18 cellular contexts compared by ENCODE assay signal in the genomic region with DNA sequence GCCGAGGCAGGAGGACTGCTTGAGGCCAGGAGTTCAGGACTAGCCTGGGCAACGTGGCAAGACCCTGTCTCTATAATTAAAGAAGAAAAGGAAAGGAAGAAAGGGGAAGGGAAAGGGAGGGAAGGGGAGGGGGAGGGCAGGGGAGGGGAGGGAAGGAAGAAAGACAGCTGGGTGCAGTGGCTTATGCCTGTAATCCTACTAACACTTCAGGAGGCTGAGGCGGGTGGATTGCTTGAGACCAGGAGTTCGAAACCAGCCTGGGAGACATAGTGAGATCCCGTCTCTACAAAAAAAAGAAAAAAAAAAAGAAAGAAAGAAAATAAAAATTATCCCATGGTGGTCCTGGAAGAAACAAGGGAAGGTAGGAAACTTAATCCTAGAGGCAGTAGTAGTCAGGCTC. TPM values are rescaled to one million over a fixed set of nuclear protein-coding genes. Genes with fewer than 3 reads are reported as not detected.
DNase-seq lines count a peak whose midpoint lies in the region; TF ChIP-seq lines count a peak whose summit lies in the region.
"Had no signal": no experiment of that assay in that cellular context is flagged by ENCODE, and none has a peak within 500 bp of the region (broad histone marks: within the 10 kb centered on the region; RNA-seq: fewer than 3 reads in every experiment).

No MANE protein-coding gene starts in this region.

- intact Hi-C loops in OCI-LY7 (cut with micrococcal nuclease; ENCODE audit: unreplicated experiment) (no loop called here), ascending aorta (cut with DNase I) (no loop called here), posterior vena cava (cut with DNase I) (no loop called here)

- H2AFZ ChIP-seq in OCI-LY7 (ENCODE audit: low read length), result no peak overlapping the region

- no peak overlapping the region for H3K4me3 Mint-ChIP-seq in activated CD4-positive, alpha-beta T cell treated with anti-CD3 and anti-CD28 coated beads, Interleukin-2, amount 10 ng/mL, durations not matched to agents 7 days and 5 days

- no peaks in the 10 kb centered on the region for H3K9me2 ChIP-seq in OCI-LY7 (ENCODE audit: insufficient read depth, low read length)

- POLR2A ChIA-PET in activated CD4-positive, alpha-beta T cell treated with anti-CD3 and anti-CD28 coated beads, Interleukin-2, amount 10 ng/mL, durations not matched to agents 7 days and 5 days (lab: Charles Lee), result no interaction called here
- POLR2A ChIA-PET in OCI-LY7 (lab: Charles Lee), result interaction anchor here (0.5 to 0.6 kb wide), 2 partner anchors 28 to 551 kb away, joined by 3 read pairs; no protein-coding TSS in a partner anchor

- peaks cover 98% of the 10 kb centered on the region for H3K4me1 ChIP-seq in OCI-LY7 (ENCODE audit: insufficient read depth, low read length, poor library complexity, severe bottlenecking)
- peaks cover 0 to 46% of the 10 kb centered on the region in 2 donors for H3K4me1 ChIP-seq in ascending aorta
- peaks cover 4% of the 10 kb centered on the region for H3K4me1 ChIP-seq in BE2C

- CTCF ChIA-PET in activated CD4-positive, alpha-beta T cell treated with anti-CD3 and anti-CD28 coated beads, Interleukin-2, amount 10 ng/mL, durations not matched to agents 7 days and 5 days (lab: Charles Lee), result interaction anchor here (1.2 to 1.3 kb wide), 2 partner anchors 14 to 56 kb away, joined by 6 read pairs; no protein-coding TSS in a partner anchor
- CTCF ChIA-PET in OCI-LY7 (lab: Charles Lee; ENCODE audit: unreplicated experiment), result no interaction called here

- no TSS peak for BruUV-seq in OCI-LY7 (replicated peaks; lab: Mats Ljungman, UMichigan)

- H3K36me3 Mint-ChIP-seq in activated CD4-positive, alpha-beta T cell treated with anti-CD3 and anti-CD28 coated beads, Interleukin-2, amount 10 ng/mL, durations not matched to agents 7 days and 5 days (ENCODE audit: low read depth), result peaks cover 61% of the 10 kb centered on the region

- H3K79me2 ChIP-seq in OCI-LY7 (ENCODE audit: insufficient read depth, low read depth, low read length), result peaks cover 75% of the 10 kb centered on the region

- no peak for TF ChIP-seq CTCF in OCI-LY7 (conservative IDR thresholded peaks at IDR 0.05; ENCODE audit: low read length)
- no peak for TF ChIP-seq CTCF in ascending aorta (IDR thresholded peaks at IDR 0.05)
- TF ChIP-seq CTCF in BE2C (IDR thresholded peaks at IDR 0.05; ENCODE audit: low read depth, low read length), result no peak

- H3K27ac ChIP-seq in OCI-LY7 (ENCODE audit: low read depth, low read length, poor library complexity, severe bottlenecking) (peak overlapping the region; percentile 39), ascending aorta (peak overlapping the region; percentile 34 to 62)
- H3K27ac ChIP-seq: HL-60, testis had no signal

- no peak for DNase-seq in activated CD4-positive, alpha-beta T cell treated with anti-CD3 and anti-CD28 coated beads, Interleukin-2, amount 10 ng/mL, durations not matched to agents 7 days and 5 days
- no peak for DNase-seq in activated CD4-positive, alpha-beta T cell treated with anti-CD3 and anti-CD28 coated beads for 48 hours
- no peak for DNase-seq in OCI-LY7 (ENCODE audit: low spot score)
- no peak for DNase-seq in ascending aorta (ENCODE audit: low spot score in 2 of 2)
- DNase-seq in posterior vena cava (ENCODE audit: low spot score), result peak; percentile 3
- DNase-seq in NCI-H1694 treated with DMSO at 0.1 percent for 48 hours (lab: John Stamatoyannopoulos, UW), result no peak
- no peak for DNase-seq in BE2C
- DNase-seq in D341Med (ENCODE audit: low spot score), result no peak
- DNase-seq: hypothalamus, left colon, NCI-H1436 treated with DMSO at 0.1 percent for 48 hours, NCI-H446, testis had no signal

- H3K27ac Mint-ChIP-seq in activated CD4-positive, alpha-beta T cell treated with anti-CD3 and anti-CD28 coated beads, Interleukin-2, amount 10 ng/mL, durations not matched to agents 7 days and 5 days, result peak overlapping the region; percentile 79

- no peaks in the 10 kb centered on the region for H3K9me3 ChIP-seq in OCI-LY7 (ENCODE audit: low read length)
- H3K9me3 ChIP-seq in ascending aorta, result no peaks in the 10 kb centered on the region
- H3K9me3 ChIP-seq in BE2C, result no peaks in the 10 kb centered on the region
- H3K9me3 ChIP-seq: testis had no signal

- H3K4me3 ChIP-seq in OCI-LY7 (ENCODE audit: low read depth, low read length, poor library complexity, severe bottlenecking) (no peak overlapping the region), ascending aorta (no peak overlapping the region), BE2C (ENCODE audit: low read depth, low read length) (no peak overlapping the region)
- H3K4me3 ChIP-seq: testis had no signal

- peaks cover 65% of the 10 kb centered on the region for H3K4me1 Mint-ChIP-seq in activated CD4-positive, alpha-beta T cell treated with anti-CD3 and anti-CD28 coated beads, Interleukin-2, amount 10 ng/mL, durations not matched to agents 7 days and 5 days

- no peak overlapping the region for H3K4me2 ChIP-seq in OCI-LY7 (ENCODE audit: low read length)

- H3K27me3 ChIP-seq in ascending aorta, result no peaks in the 10 kb centered on the region
- H3K27me3 ChIP-seq in BE2C, result no peaks in the 10 kb centered on the region
- H3K27me3 ChIP-seq: testis had no signal

- H3K36me3 ChIP-seq in OCI-LY7 (ENCODE audit: insufficient read depth, low read length) (peaks cover 57% of the 10 kb centered on the region), ascending aorta (peaks cover 9 to 50% of the 10 kb centered on the region in 2 donors), BE2C (peaks cover 7% of the 10 kb centered on the region)

- H3K27me3 Mint-ChIP-seq in activated CD4-positive, alpha-beta T cell treated with anti-CD3 and anti-CD28 coated beads, Interleukin-2, amount 10 ng/mL, durations not matched to agents 7 days and 5 days, result no peaks in the 10 kb centered on the region

- H3K9me3 Mint-ChIP-seq in activated CD4-positive, alpha-beta T cell treated with anti-CD3 and anti-CD28 coated beads, Interleukin-2, amount 10 ng/mL, durations not matched to agents 7 days and 5 days, result no peaks in the 10 kb centered on the region

- no peaks in the 10 kb centered on the region for H4K20me1 ChIP-seq in OCI-LY7 (ENCODE audit: insufficient read depth, low read length)

RNA-seq across cellular contexts. Expression of gene BCL2L1, which starts 33.5 kb away (rescaled TPM):
- total RNA-seq in activated CD4-positive, alpha-beta T cell treated with anti-CD3 and anti-CD28 coated beads, Interleukin-2, amount 10 ng/mL, durations not matched to agents 7 days and 5 days, result 10 to 100 TPM; 57.1 to 58.8 TPM
- 83.2 and 88.8 TPM in 2 replicates for total RNA-seq in OCI-LY7 (2014; rRNA removed; shearing (Covaris generic))
- total RNA-seq in OCI-LY7 (2022) (64.2 and 71.5 TPM in 2 replicates), ascending aorta (200 TPM), posterior vena cava (10 to 100 TPM; 65.4 to 76.0 TPM)
- polyA plus RNA-seq in BE2C (2012; ENCODE audit: insufficient read depth, insufficient read length, low read depth), result 101 TPM

RNA-seq across cellular contexts. Expression of gene TPX2, which starts 49.9 kb away (rescaled TPM):
- total RNA-seq in activated CD4-positive, alpha-beta T cell treated with anti-CD3 and anti-CD28 coated beads, Interleukin-2, amount 10 ng/mL, durations not matched to agents 7 days and 5 days, result 100 to 1,000 TPM; 164 to 193 TPM
- total RNA-seq in OCI-LY7 (2014; rRNA removed; shearing (Covaris generic)), result 121 and 134 TPM in 2 replicates
- total RNA-seq in OCI-LY7 (2022) (173 and 183 TPM in 2 replicates), ascending aorta (not detected), posterior vena cava (under 1 TPM; 0.76 to 0.88 TPM)
- 13.8 TPM for polyA plus RNA-seq in BE2C (2012; ENCODE audit: insufficient read depth, insufficient read length, low read depth)

RNA-seq across cellular contexts. Expression of gene COX4I2, which starts 51.4 kb away (rescaled TPM):
- not detected for total RNA-seq in activated CD4-positive, alpha-beta T cell treated with anti-CD3 and anti-CD28 coated beads, Interleukin-2, amount 10 ng/mL, durations not matched to agents 7 days and 5 days
- total RNA-seq in OCI-LY7 (2014; rRNA removed; shearing (Covaris generic)), result not detected in 2 replicates
- total RNA-seq in OCI-LY7 (2022), result not detected in 2 replicates
- total RNA-seq in ascending aorta, result 61.4 TPM
- total RNA-seq in posterior vena cava, result 1 to 10 TPM; 2.5 to 6.5 TPM
- 4.2 TPM for polyA plus RNA-seq in BE2C (2012; ENCODE audit: insufficient read depth, insufficient read length, low read depth)
- total RNA-seq: A673, astrocyte, fibroblast of lung, LHCN-M2 had no signal
- polyA plus RNA-seq: fibroblast of lung had no signal

Comparison
In these comparisons a context has a peak if more than half of its experiments do, and no peak if none do; other contexts are left out.
1. RNA of gene TPX2, which starts 49.9 kb away (total RNA-seq): 164 to 193 TPM in activated CD4-positive, alpha-beta T cell treated with anti-CD3 and anti-CD28 coated beads, Interleukin-2, amount 10 ng/mL, durations not matched to agents 7 days and 5 days and 121 to 183 TPM in OCI-LY7; 0.76 to 0.88 TPM in posterior vena cava and not detected in ascending aorta (single experiment); every median in the first group is over 10 times any median in the second.